Comparison of ENCODE assay signal across 7 cellular contexts in the genomic region with DNA sequence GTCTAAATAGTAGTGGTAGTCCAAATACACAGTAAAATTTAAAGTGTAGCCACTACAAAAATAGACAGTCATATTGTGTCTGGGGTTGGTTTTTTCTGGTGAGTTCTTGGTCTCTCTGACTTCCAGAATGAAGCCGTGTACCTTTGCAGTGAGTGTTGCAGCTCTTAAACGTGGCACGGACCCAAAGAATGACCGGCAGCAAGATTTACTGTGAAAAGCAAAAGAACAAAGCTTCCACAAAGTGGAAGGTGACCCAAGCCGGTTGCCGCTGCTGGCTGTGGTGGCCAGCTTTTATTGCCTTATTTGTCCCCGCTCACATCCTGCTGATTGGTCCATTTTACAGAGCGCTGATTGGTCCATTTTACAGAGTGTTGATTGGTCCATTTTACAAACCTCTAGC.
"Had no signal": no experiment of that assay in that cellular context is flagged by ENCODE, and none has a peak within 500 bp of the region (broad histone marks: within the 10 kb centered on the region; RNA-seq: fewer than 3 reads in every experiment).

No MANE protein-coding gene starts in this region.

- FAIRE-seq: H54 had no signal

- H3K4me3 ChIP-seq: GM23248 had no signal

- H2AFZ ChIP-seq: GM23248 had no signal

- H3K27ac ChIP-seq: GM23248 had no signal

- DNase-seq: GM23248, GOT3, H9, HCEC 1CT, IMR-90, KBM-7 had no signal

- H3K9ac ChIP-seq: GM23248 had no signal
